24 cellular contexts compared by ENCODE assay signal in the genomic region with DNA sequence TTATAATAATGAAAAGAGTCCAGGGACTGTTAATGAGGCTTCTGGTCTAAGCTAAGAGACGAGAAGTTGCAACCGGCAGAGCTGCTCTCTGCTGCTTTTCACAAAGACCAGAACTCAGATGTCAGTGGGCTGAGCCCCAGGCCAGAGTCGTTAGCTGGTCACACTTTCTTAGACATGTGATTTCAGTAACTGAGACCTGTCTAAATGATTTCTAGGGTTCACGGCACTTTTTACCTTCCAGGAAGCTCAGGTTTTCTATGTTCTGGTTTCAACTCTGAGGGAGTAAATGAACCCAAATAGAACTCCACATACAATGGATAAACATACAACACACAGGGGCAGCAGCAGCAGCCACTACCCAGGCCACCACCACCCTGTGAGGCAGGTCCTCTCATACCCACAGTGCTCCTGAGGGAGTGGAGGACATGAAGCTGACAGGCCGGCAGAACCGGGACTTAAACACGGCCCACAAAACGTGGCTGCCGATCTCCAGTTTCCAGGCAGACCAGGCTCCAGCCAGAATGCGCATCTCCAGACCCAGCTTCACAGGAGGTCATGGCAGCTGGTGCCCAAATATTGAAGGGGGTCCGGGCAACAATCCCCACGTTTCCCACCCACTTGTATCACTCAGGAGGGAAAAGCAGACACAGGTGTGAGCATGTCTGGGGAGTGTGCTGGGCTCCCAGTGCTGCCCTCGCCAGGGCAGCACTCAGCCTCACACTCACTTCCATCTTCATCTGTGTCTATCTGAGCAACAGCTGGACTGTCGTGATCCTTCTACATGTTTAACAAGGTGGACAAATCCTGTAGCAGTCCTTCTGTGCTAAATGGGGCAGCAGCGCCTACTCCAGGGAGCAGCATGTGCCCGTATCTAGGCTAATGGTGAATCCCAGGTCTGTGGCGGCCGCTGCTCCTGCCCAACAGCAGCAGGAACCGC. TPM values are rescaled to one million over a fixed set of nuclear protein-coding genes. Genes with fewer than 3 reads are reported as not detected.
DNase-seq lines count a peak whose midpoint lies in the region; ATAC-seq, FAIRE-seq and TF ChIP-seq lines count a peak whose summit lies in the region.
"Had no signal": no experiment of that assay in that cellular context is flagged by ENCODE, and none has a peak within 500 bp of the region (broad histone marks: within the 10 kb centered on the region; RNA-seq: fewer than 3 reads in every experiment).

No MANE protein-coding gene starts in this region.

- no peak for DNase-seq in HepG2 (ENCODE audit: low spot score)
- no peak for DNase-seq in right lobe of liver
- DNase-seq in chondrocyte (ENCODE audit: low spot score), result no peak
- DNase-seq in medulla oblongata (ENCODE audit: extremely low spot score), result peak; percentile 12
- no peak for DNase-seq in C1 segment of cervical spinal cord (lab: John Stamatoyannopoulos, UW)
- no peak for DNase-seq in CD4-positive, alpha-beta memory T cell
- DNase-seq: DMS 273 treated with DMSO at 0.1 percent for 48 hours, GF-D8, HFFc6, Karpas-422, MG63, NCI-H1092, NCI-H146, NCI-H2081, NCI-H510A treated with DMSO at 0.1 percent for 48 hours, NCI-H82, SHP77 had no signal

- peak overlapping the region; percentile 12 for H3K27ac Mint-ChIP-seq in chondrocyte (ENCODE audit: unreplicated experiment)
- H3K27ac Mint-ChIP-seq in CD4-positive, alpha-beta memory T cell, result peak overlapping the region in 1 of 7 donors; percentile 60
- H3K27ac Mint-ChIP-seq: HFFc6 had no signal

- no peak for TF ChIP-seq EP300 in HepG2 (IDR thresholded peaks at IDR 0.05; ENCODE audit: low read depth in 2 of 2, low read length in 2 of 2)
- no peak for TF ChIP-seq EP300 in HepG2 (CRISPR knock-in tag; IDR thresholded peaks at IDR 0.05; ENCODE audit: borderline replicate concordance)

- H3K4me2 ChIP-seq in HepG2 (ENCODE audit: low read depth, low read length), result no peak overlapping the region
- H3K4me2 ChIP-seq: BLaER1 treated with 17β-estradiol and CSF1 and Interleukin-3, amounts not matched to agents 10 nM and 100 nM; GM23338 had no signal

- in situ Hi-C loops in HepG2 (cut with HindIII; ENCODE audit: extremely low pct_ligation_motif_present, low pct_unique_long_range_greater_than_20kb), result no loop called here

- POLR2A ChIA-PET in HepG2 (lab: Yijun Ruan, JAX), result no interaction called here
- POLR2A ChIA-PET in CD4-positive, alpha-beta memory T cell (lab: Charles Lee; ENCODE audit: partially characterized antibody), result no interaction called here

- H3K4me1 ChIP-seq in HepG2 (ENCODE audit: insufficient read depth, low read length) (no peaks in the 10 kb centered on the region), right lobe of liver (no peaks in the 10 kb centered on the region)
- no peaks in the 10 kb centered on the region for H3K4me1 ChIP-seq in CD4-positive, alpha-beta memory T cell (ENCODE audit: insufficient read depth, low read length)
- H3K4me1 ChIP-seq: BLaER1 treated with 17β-estradiol and CSF1 and Interleukin-3, amounts not matched to agents 10 nM and 100 nM had no signal

- peaks cover 44 to 95% of the 10 kb centered on the region in 2 experiments for H3K36me3 ChIP-seq in HepG2 (replicated peaks in 1 of 2; ENCODE audit: control insufficient read depth in 1 of 2, insufficient read depth in 2 of 2, low read length in 2 of 2)
- peaks cover 9 to 93% (median 56%) of the 10 kb centered on the region in 4 donors for H3K36me3 ChIP-seq in right lobe of liver
- peaks cover 84% of the 10 kb centered on the region for H3K36me3 ChIP-seq in CD4-positive, alpha-beta memory T cell (ENCODE audit: insufficient read depth, low read length)

- H3K9me3 Mint-ChIP-seq in chondrocyte (ENCODE audit: low read depth), result no peaks in the 10 kb centered on the region
- H3K9me3 Mint-ChIP-seq in CD4-positive, alpha-beta memory T cell, result no peaks in the 10 kb centered on the region
- H3K9me3 Mint-ChIP-seq: GM23338, HFFc6 had no signal

- 0 out of 2 replicates have a peak, but pooled peaks cover 3% of the 10 kb centered on the region for H4K20me1 ChIP-seq in HepG2 (ENCODE audit: insufficient read depth, low read length)

- H3K9ac ChIP-seq in HepG2 (ENCODE audit: insufficient read depth, low read depth, low read length), result no peak overlapping the region
- H3K9ac ChIP-seq: BLaER1 treated with 17β-estradiol and CSF1 and Interleukin-3, amounts not matched to agents 10 nM and 100 nM had no signal

- no peak overlapping the region for H2AFZ ChIP-seq in HepG2 (ENCODE audit: low read length)
- H2AFZ ChIP-seq: GM23338 had no signal

- H3K27me3 Mint-ChIP-seq in chondrocyte (ENCODE audit: low read depth), result no peaks in the 10 kb centered on the region
- no peaks in the 10 kb centered on the region for H3K27me3 Mint-ChIP-seq in CD4-positive, alpha-beta memory T cell

- H3K27me3 ChIP-seq in HepG2 (ENCODE audit: control insufficient read depth in 1 of 2, insufficient read depth in 2 of 2, low read length in 2 of 2) (no peaks in the 10 kb centered on the region), right lobe of liver (no peaks in the 10 kb centered on the region)
- H3K27me3 ChIP-seq in CD4-positive, alpha-beta memory T cell (ENCODE audit: insufficient read depth, low read length), result no peaks in the 10 kb centered on the region
- H3K27me3 ChIP-seq: BLaER1 treated with 17β-estradiol and CSF1 and Interleukin-3, amounts not matched to agents 10 nM and 100 nM; MG63 had no signal

- no TSS peak for BruUV-seq in HepG2 (replicated peaks; lab: Mats Ljungman, UMichigan)

- H3K4me3 Mint-ChIP-seq in chondrocyte (ENCODE audit: unreplicated experiment), result no peak overlapping the region
- no peak overlapping the region for H3K4me3 Mint-ChIP-seq in CD4-positive, alpha-beta memory T cell
- H3K4me3 Mint-ChIP-seq: GM23338, HFFc6 had no signal

- H3K79me2 ChIP-seq in HepG2 (ENCODE audit: insufficient read depth, low read length), result no peaks in the 10 kb centered on the region

- intact Hi-C loops in HepG2 (cut with micrococcal nuclease; ENCODE audit: unreplicated experiment) (loop anchor here (5.0 kb wide), 1 partner anchor 33 kb away; no protein-coding TSS in a partner anchor), right lobe of liver (cut with DNase I) (no loop called here)
- intact Hi-C loops in CD4-positive, alpha-beta memory T cell (cut with micrococcal nuclease), result no loop called here

- TF ChIP-seq RAD21 in HepG2 (CRISPR knock-in tag; IDR thresholded peaks at IDR 0.05), result no peak

- H3K4me3 ChIP-seq in HepG2 (replicated peaks in 1 of 3; ENCODE audit: insufficient read depth in 1 of 3, low read depth in 2 of 3, low read length in 3 of 3), result no peak overlapping the region
- H3K4me3 ChIP-seq in right lobe of liver, result no peak overlapping the region
- H3K4me3 ChIP-seq in CD4-positive, alpha-beta memory T cell (ENCODE audit: low read length in 2 of 2), result no peak overlapping the region
- H3K4me3 ChIP-seq: BLaER1 treated with 17β-estradiol and CSF1 and Interleukin-3, amounts not matched to agents 10 nM and 100 nM; GM23338; MG63 had no signal

- peaks cover 53% of the 10 kb centered on the region for H3K36me3 Mint-ChIP-seq in chondrocyte (ENCODE audit: low read depth)
- H3K36me3 Mint-ChIP-seq in CD4-positive, alpha-beta memory T cell, result peaks cover 72 to 83% of the 10 kb centered on the region in 2 donors

- ATAC-seq in HepG2 (peak; percentile 38; the same call in 2 of the 3 replicates), right lobe of liver (no peak), HG03095 (IDR thresholded peaks at IDR 0.05; ENCODE audit: unreplicated experiment) (no peak)
- ATAC-seq: GM23338, Panc1 had no signal

- CTCF ChIA-PET in HepG2 (lab: Yijun Ruan, JAX; ENCODE audit: low intra/inter-chr PET ratio, low total read pairs), result no interaction called here
- CTCF ChIA-PET in CD4-positive, alpha-beta memory T cell (lab: Charles Lee; ENCODE audit: partially characterized antibody), result no interaction called here

- H3K9me3 ChIP-seq in HepG2 (ENCODE audit: low read length) (no peaks in the 10 kb centered on the region), right lobe of liver (no peaks in the 10 kb centered on the region)
- H3K9me3 ChIP-seq in CD4-positive, alpha-beta memory T cell (ENCODE audit: control insufficient read depth in 1 of 2, low read length in 2 of 2), result no peaks in the 10 kb centered on the region
- H3K9me3 ChIP-seq: BLaER1 treated with 17β-estradiol and CSF1 and Interleukin-3, amounts not matched to agents 10 nM and 100 nM; MG63 had no signal

- H3K27ac ChIP-seq in HepG2 (ENCODE audit: extremely low read length, insufficient read depth, low read length) (no peak overlapping the region), right lobe of liver (no peak overlapping the region)
- H3K27ac ChIP-seq in CD4-positive, alpha-beta memory T cell (ENCODE audit: low read depth, low read length), result no peak overlapping the region
- H3K27ac ChIP-seq: BLaER1 treated with 17β-estradiol and CSF1 and Interleukin-3, amounts not matched to agents 10 nM and 100 nM had no signal

- no peak for TF ChIP-seq POLR2A in HepG2 (IDR thresholded peaks at IDR 0.05; ENCODE audit: insufficient read depth in 1 of 2, low read depth in 2 of 2, low read length in 2 of 2)
- no peak for TF ChIP-seq POLR2A in right lobe of liver (IDR thresholded peaks at IDR 0.05)

- WGBS in HepG2 (ENCODE audit: low lambda C conversion rate), result 94% methylated on average over 11 of the region's 19 CpGs
- WGBS in right lobe of liver (ENCODE audit: insufficient coverage, low coverage, low lambda C conversion rate, missing lambda C conversion rate), result 90% methylated on average over 9 of the region's 19 CpGs

- no peaks in the 10 kb centered on the region for H3K4me1 Mint-ChIP-seq in chondrocyte (ENCODE audit: low read depth)
- H3K4me1 Mint-ChIP-seq in CD4-positive, alpha-beta memory T cell, result no peaks in the 10 kb centered on the region
- H3K4me1 Mint-ChIP-seq: GM23338 had no signal

- TF ChIP-seq CTCF in HepG2 (CRISPR knock-in tag; IDR thresholded peaks at IDR 0.05) (no peak), right lobe of liver (IDR thresholded peaks at IDR 0.05) (no peak), chondrocyte (IDR thresholded peaks at IDR 0.05) (no peak)

- no peak for FAIRE-seq in HepG2 (lab: Jason Lieb, UNC)
- FAIRE-seq: A204.1, GM12891, GM18507 had no signal

RNA-seq across cellular contexts. Expression of gene IARS1, which starts 38.8 kb away (rescaled TPM):
- total RNA-seq in HepG2 (2016; rRNA removed; fragmentation: Illumina TruSeq; extraction: Trizol) (185 and 277 TPM in 2 replicates), right lobe of liver (10 to 100 TPM; 31.8 to 64.9 (median 40.6) TPM), chondrocyte (176 to 249 TPM (median 237 TPM) in 3 replicates)
- total RNA-seq in HepG2 (2016; cell fraction: cytosol; rRNA removed; fragmentation: Illumina TruSeq; extraction: Trizol; ENCODE audit: low read depth), result 84.7 and 106 TPM in 2 replicates
- total RNA-seq in HepG2 (2016; cell fraction: insoluble cytoplasmic fraction; rRNA removed; fragmentation: Illumina TruSeq; extraction: Trizol), result 179 and 271 TPM in 2 replicates
- 78.5 and 86.4 TPM in 2 replicates for total RNA-seq in HepG2 (2016; cell fraction: membrane; rRNA removed; fragmentation: Illumina TruSeq; extraction: Trizol)
- 163 and 177 TPM in 2 replicates for total RNA-seq in HepG2 (2016; cell fraction: nucleus; rRNA removed; fragmentation: Illumina TruSeq; extraction: Trizol)
- 55.9 and 58.6 TPM in 2 replicates for polyA plus RNA-seq in HepG2 (2011; rRNA removed)
- polyA plus RNA-seq in HepG2 (2011; cell fraction: cytosol; rRNA removed), result 29.6 and 45.6 TPM in 2 replicates
- polyA plus RNA-seq in HepG2 (2011; cell fraction: nucleus; rRNA removed), result 139 and 184 TPM in 2 replicates
- 119 and 136 TPM in 2 replicates for polyA plus RNA-seq in HepG2 (2012)
- polyA plus RNA-seq in HepG2 (2016; cell fraction: cytosol; fragmentation: Illumina TruSeq; extraction: Trizol; ENCODE audit: low read depth), result 6.9 and 7.5 TPM in 2 replicates
- 143 and 151 TPM in 2 replicates for polyA plus RNA-seq in HepG2 (2016; cell fraction: insoluble cytoplasmic fraction; fragmentation: Illumina TruSeq; extraction: Trizol; ENCODE audit: low read depth)
- 15.1 and 17.8 TPM in 2 replicates for polyA plus RNA-seq in HepG2 (2016; cell fraction: membrane; fragmentation: Illumina TruSeq; extraction: Trizol; ENCODE audit: low read depth)
- polyA plus RNA-seq in HepG2 (2016; cell fraction: nucleus; fragmentation: Illumina TruSeq; extraction: Trizol; ENCODE audit: insufficient read depth, low read depth), result 120 and 132 TPM in 2 replicates
- 84.4 and 109 TPM in 2 replicates for polyA minus RNA-seq in HepG2 (2011; rRNA and poly(A)+ RNA removed; ENCODE audit: low replicate concordance)
- polyA minus RNA-seq in HepG2 (2011; cell fraction: cytosol; rRNA and poly(A)+ RNA removed), result 94.4 and 128 TPM in 2 replicates
- 274 and 399 TPM in 2 replicates for polyA minus RNA-seq in HepG2 (2011; cell fraction: nucleus; rRNA and poly(A)+ RNA removed)
- 100 to 1,000 TPM; 109 to 112 TPM for total RNA-seq in CD4-positive, alpha-beta memory T cell
- polyA plus RNA-seq in CD4-positive, alpha-beta memory T cell, result 10 to 100 TPM; 69.7 to 71.3 TPM
